ENCODE assay signal across 8 cellular contexts in genomic region chr7:10939911-10940747, GRCh38. TPM values are rescaled to one million over a fixed set of nuclear protein-coding genes. Genes with fewer than 3 reads are reported as not detected.
A peak's percentile ranks its signal among the peaks of the same experiment; 100 is the strongest.
DNase-seq lines count a peak whose midpoint lies in the region; ATAC-seq and TF ChIP-seq lines count a peak whose summit lies in the region.

No MANE protein-coding gene starts in this region.

- TF ChIP-seq CTCF in AG09319 (IDR thresholded peaks at IDR 0.05; ENCODE audit: low read depth, low read length) (no peak), activated B cell treated with CpG ODN at 0.5 μM for 24 hours (IDR thresholded peaks at IDR 0.05) (no peak)

- H3K9me3 Mint-ChIP-seq in activated B cell treated with CpG ODN at 0.5 μM for 24 hours, result no peaks in the 10 kb centered on the region
- H3K9me3 Mint-ChIP-seq in central memory CD8-positive, alpha-beta T cell, result no peaks in the 10 kb centered on the region

- H3K27me3 Mint-ChIP-seq in activated B cell treated with CpG ODN at 0.5 μM for 24 hours, result no peaks in the 10 kb centered on the region
- H3K27me3 Mint-ChIP-seq in central memory CD8-positive, alpha-beta T cell, result no peaks in the 10 kb centered on the region

- H3K36me3 Mint-ChIP-seq in activated B cell treated with CpG ODN at 0.5 μM for 24 hours (ENCODE audit: low read depth), result peaks cover 35% of the 10 kb centered on the region
- peaks cover 16% of the 10 kb centered on the region for H3K36me3 Mint-ChIP-seq in central memory CD8-positive, alpha-beta T cell (ENCODE audit: insufficient read depth)

- peaks cover 5% of the 10 kb centered on the region for H3K4me1 Mint-ChIP-seq in activated B cell treated with CpG ODN at 0.5 μM for 24 hours
- H3K4me1 Mint-ChIP-seq in central memory CD8-positive, alpha-beta T cell, result peaks cover 17% of the 10 kb centered on the region

- no peak overlapping the region for H3K27ac Mint-ChIP-seq in activated B cell treated with CpG ODN at 0.5 μM for 24 hours
- H3K27ac Mint-ChIP-seq in central memory CD8-positive, alpha-beta T cell (ENCODE audit: low read depth), result no peak overlapping the region

- peak; percentile 91 for DNase-seq in AG09319 (ENCODE audit: extremely low read depth, low read depth)
- DNase-seq in NCI-H2227 treated with DMSO at 0.1 percent for 48 hours (lab: John Stamatoyannopoulos, UW), result peak; percentile 97
- peak; percentile 93 for DNase-seq in activated B cell treated with CpG ODN at 0.5 μM for 24 hours
- DNase-seq in central memory CD8-positive, alpha-beta T cell (ENCODE audit: low spot score in 2 of 2), result peak; percentile 72 to 86
- peak; percentile 96 for DNase-seq in islet precursor cell
- DNase-seq in stimulated activated CD4-positive, alpha-beta T cell treated with anti-CD3 and anti-CD28 coated beads, Interleukin-12 subunit alpha, Interleukin-12 subunit beta, amount 100 ng/mL, for 4 hours, result peak; percentile 84

- CTCF ChIA-PET in activated B cell treated with CpG ODN at 0.5 μM for 24 hours (lab: Charles Lee), result interaction anchor here (0.7 to 2.5 kb wide), 2 partner anchors 34 to 58 kb away, joined by 3 to 15 read pairs; partner anchors contain the start of gene PHF14

- ATAC-seq in GM19023 (IDR thresholded peaks at IDR 0.05; ENCODE audit: unreplicated experiment), result peak; percentile 93
- peak; percentile 92 for ATAC-seq in HG03175 (IDR thresholded peaks at IDR 0.05; ENCODE audit: unreplicated experiment)
- peak; percentile 91 for ATAC-seq in activated B cell treated with CpG ODN at 0.5 μM for 24 hours (ENCODE audit: low read depth)
- ATAC-seq in central memory CD8-positive, alpha-beta T cell (replicated peaks; ENCODE audit: extremely low read depth, poor library complexity, severe bottlenecking), result peak; percentile 87

- intact Hi-C loops in activated B cell treated with CpG ODN at 0.5 μM for 24 hours (cut with micrococcal nuclease), result loop anchor here (1.0 to 10.0 kb wide), 7 partner anchors 33 to 1317 kb away; partner anchors contain the start of genes PHF14 and TMEM106B

- POLR2A ChIA-PET in activated B cell treated with CpG ODN at 0.5 μM for 24 hours (lab: Charles Lee), result interaction anchor here (0.6 to 2.9 kb wide), 9 partner anchors 10 to 1747 kb away, joined by 3 to 102 read pairs (median 4); partner anchors contain the start of genes PHF14 and TMEM106B

- H3K4me3 Mint-ChIP-seq in activated B cell treated with CpG ODN at 0.5 μM for 24 hours, result no peak overlapping the region
- H3K4me3 Mint-ChIP-seq in central memory CD8-positive, alpha-beta T cell, result no peak overlapping the region

RNA-seq across cellular contexts. Expression of gene PHF14, which starts 33.5 kb away (rescaled TPM):
- 33.0 and 38.2 TPM in 2 replicates for total RNA-seq in activated B cell treated with CpG ODN at 0.5 μM for 24 hours

Comparison
In these comparisons a context has a peak if more than half of its experiments do, and no peak if none do; other contexts are left out.
1. Peak in every context shown above with its lines: DNase-seq and ATAC-seq.